Comparison of ENCODE assay signal across 15 cellular contexts in genomic region chr14:30957813-30958370, GRCh38.
DNase-seq lines count a peak whose midpoint lies in the region; ATAC-seq and TF ChIP-seq lines count a peak whose summit lies in the region.
"Had no signal": no experiment of that assay in that cellular context is flagged by ENCODE, and none has a peak within 500 bp of the region (broad histone marks: within the 10 kb centered on the region; RNA-seq: fewer than 3 reads in every experiment).

No MANE protein-coding gene starts in this region.

- H2BK12ac ChIP-seq in trophoblast cell (ENCODE audit: low read length) = no peak overlapping the region

- no peak overlapping the region for H3K4me3 ChIP-seq in trophoblast cell (ENCODE audit: low read depth, low read length)
- H3K4me3 ChIP-seq in PC-3 (ENCODE audit: low read length) = no peak overlapping the region

- H3F3A ChIP-seq in PC-3 (ENCODE audit: low read length, unreplicated experiment) = no peaks in the 10 kb centered on the region

- H3K27me3 ChIP-seq in trophoblast cell (ENCODE audit: insufficient read depth, low read length) (no peaks in the 10 kb centered on the region), PC-3 (ENCODE audit: low read length) (no peaks in the 10 kb centered on the region)

- POLR2A ChIA-PET in PC-3 (lab: Charles Lee; ENCODE audit: unreplicated experiment) = no interaction called here

- no peak overlapping the region for H3K23ac ChIP-seq in trophoblast cell (ENCODE audit: low read length)

- no peaks in the 10 kb centered on the region for H3K79me1 ChIP-seq in trophoblast cell (ENCODE audit: low read length)

- H3K14ac ChIP-seq in trophoblast cell (ENCODE audit: low read length) = no peak overlapping the region

- no peak overlapping the region for H2BK120ac ChIP-seq in trophoblast cell (ENCODE audit: insufficient read depth, low read length, poor library complexity)

- no peaks in the 10 kb centered on the region for H3K4me1 ChIP-seq in trophoblast cell (ENCODE audit: control insufficient read depth in 1 of 2, insufficient read depth in 2 of 2, low read length in 2 of 2)
- H3K4me1 ChIP-seq in PC-3 (ENCODE audit: insufficient read depth, low read length) = no peaks in the 10 kb centered on the region

- H2AFZ ChIP-seq in trophoblast cell (ENCODE audit: insufficient read depth, low read length, poor library complexity) (no peak overlapping the region), PC-3 (ENCODE audit: low read length) (no peak overlapping the region)

- H4K12ac ChIP-seq in trophoblast cell (ENCODE audit: low read depth, low read length) = no peak overlapping the region

- no peak overlapping the region for H2AK5ac ChIP-seq in trophoblast cell (ENCODE audit: low read length)

- H4K20me1 ChIP-seq in PC-3 (ENCODE audit: low read length) = no peaks in the 10 kb centered on the region

- peak; percentile 4 for DNase-seq in NCI-H2227 (lab: John Stamatoyannopoulos, UW; ENCODE audit: unreplicated experiment)
- DNase-seq in NCI-H2227 treated with DMSO at 0.1 percent for 48 hours (lab: John Stamatoyannopoulos, UW) = no peak
- DNase-seq in trophoblast cell = no peak
- no peak for DNase-seq in PC-3
- DNase-seq in NCI-H2196 treated with DMSO at 0.1 percent for 48 hours (lab: John Stamatoyannopoulos, UW; ENCODE audit: unreplicated experiment) = no peak
- DNase-seq: activated CD4-positive, alpha-beta T cell treated with anti-CD3 and anti-CD28 coated beads, Interleukin-2, amount 50 U/mL, for 4 hours; activated naive CD4-positive, alpha-beta T cell treated with anti-CD3 and anti-CD28 coated beads, Interleukin-2, amount 50 U/mL, for 16 hours; hippocampal formation; stimulated activated CD4-positive, alpha-beta T cell treated with anti-CD3 and anti-CD28 coated beads, Interleukin-2, amount 100 ng/mL, for 48 hours; T-cell had no signal

- H3K36me3 ChIP-seq in trophoblast cell (ENCODE audit: control insufficient read depth in 1 of 2, insufficient read depth in 2 of 2, low read length in 2 of 2) (peaks cover 2 to 3% of the 10 kb centered on the region in 2 experiments), PC-3 (ENCODE audit: low read depth, low read length) (peaks cover 26% of the 10 kb centered on the region; the same call in 1 of the 2 replicates)

- ATAC-seq in HG02763 (IDR thresholded peaks at IDR 0.05; ENCODE audit: unreplicated experiment) (peak; percentile 68), HG03520 (IDR thresholded peaks at IDR 0.05; ENCODE audit: unreplicated experiment) (no peak), PC-3 (no peak)
- ATAC-seq: esophagus mucosa, T-cell had no signal

- no peaks in the 10 kb centered on the region for H3K9me3 ChIP-seq in trophoblast cell (ENCODE audit: insufficient read depth, low read depth, low read length)
- no peaks in the 10 kb centered on the region for H3K9me3 ChIP-seq in PC-3 (ENCODE audit: low read length)

- no CpG with 5 or more reads among the region's 5 CpGs for whole genome bisulfite sequencing in trophoblast cell (ENCODE audit: extremely low coverage, insufficient coverage, insufficient read length)

- TF ChIP-seq CTCF in VCaP (conservative IDR thresholded peaks at IDR 0.05) (no peak), PC-3 (conservative IDR thresholded peaks at IDR 0.05; ENCODE audit: low read depth, low read length) (no peak)

- CTCF ChIA-PET in PC-3 (lab: Charles Lee) = interaction anchor here (0.6 kb wide), 2 partner anchors 265 to 1066 kb away, joined by 3 to 6 read pairs; no protein-coding TSS in a partner anchor

- no TSS peak for BruUV-seq in PC-3 (replicated peaks; lab: Mats Ljungman, UMichigan)

- H4K8ac ChIP-seq in trophoblast cell (ENCODE audit: low read depth, low read length) = no peak overlapping the region

- H3K4ac ChIP-seq in trophoblast cell (ENCODE audit: low read depth, low read length) = peak overlapping the region; percentile 91

- peaks cover 4% of the 10 kb centered on the region for H3K79me2 ChIP-seq in trophoblast cell (ENCODE audit: control insufficient read depth, insufficient read depth, low read length, poor library complexity)
- peaks cover 74% of the 10 kb centered on the region for H3K79me2 ChIP-seq in PC-3 (ENCODE audit: low read length)

- intact Hi-C loops in PC-3 (cut with micrococcal nuclease) = no loop called here

- H3K4me2 ChIP-seq in trophoblast cell (ENCODE audit: low read length) (no peak overlapping the region), PC-3 (ENCODE audit: low read length) (no peak overlapping the region)

- no peaks in the 10 kb centered on the region for H3K9me2 ChIP-seq in PC-3 (replicated peaks; ENCODE audit: low read length)

- H4K91ac ChIP-seq in trophoblast cell (ENCODE audit: low read depth, low read length) = no peak overlapping the region

- no peak overlapping the region for H2BK5ac ChIP-seq in trophoblast cell (ENCODE audit: low read depth, low read length, poor library complexity)

- H3K27ac ChIP-seq in VCaP (peak overlapping the region; percentile 50), trophoblast cell (ENCODE audit: low read depth, low read length) (no peak overlapping the region), PC-3 (ENCODE audit: low read length) (no peak overlapping the region)
- H3K27ac ChIP-seq: HL-60 had no signal

- no peak overlapping the region for H3K18ac ChIP-seq in trophoblast cell (ENCODE audit: low read length)

- H3K9ac ChIP-seq in trophoblast cell (ENCODE audit: low read length) (no peak overlapping the region), PC-3 (ENCODE audit: low read length) (no peak overlapping the region)
